Comparison of ENCODE assay signal across 16 cellular contexts in genomic region chr19:42172261-42172660, GRCh38. TPM values are rescaled to one million over a fixed set of nuclear protein-coding genes. Genes with fewer than 3 reads are reported as not detected.
DNase-seq lines count a peak whose midpoint lies in the region; ATAC-seq and TF ChIP-seq lines count a peak whose summit lies in the region.
"Had no signal": no experiment of that assay in that cellular context is flagged by ENCODE, and none has a peak within 500 bp of the region (broad histone marks: within the 10 kb centered on the region; RNA-seq: fewer than 3 reads in every experiment).

No MANE protein-coding gene starts in this region.

- H3K9me3 ChIP-seq in Panc1 (ENCODE audit: control insufficient read depth, insufficient read depth, low read depth, low read length) (no peaks in the 10 kb centered on the region), OCI-LY7 (ENCODE audit: low read length) (no peaks in the 10 kb centered on the region)
- H3K9me3 ChIP-seq: BLaER1, Peyer's patch, SJCRH30 had no signal

- H3K4me1 ChIP-seq in Panc1 (ENCODE audit: control insufficient read depth, insufficient read depth, low read length) (no peaks in the 10 kb centered on the region), OCI-LY7 (ENCODE audit: insufficient read depth, low read length, poor library complexity, severe bottlenecking) (peaks cover 10% of the 10 kb centered on the region)
- H3K4me1 ChIP-seq: SJCRH30 had no signal

- no peak overlapping the region for H3K4me3 ChIP-seq in Panc1 (ENCODE audit: low read depth in 2 of 2, low read length in 2 of 2)
- H3K4me3 ChIP-seq in OCI-LY7 (ENCODE audit: low read depth, low read length, poor library complexity, severe bottlenecking), result no peak overlapping the region
- H3K4me3 ChIP-seq: BLaER1, Peyer's patch, SJCRH30 had no signal

- H3K4me2 ChIP-seq in OCI-LY7 (ENCODE audit: low read length), result no peak overlapping the region
- H3K4me2 ChIP-seq: BLaER1 had no signal

- BruUV-seq in Panc1 (replicated peaks; lab: Mats Ljungman, UMichigan) (no TSS peak), OCI-LY7 (replicated peaks; lab: Mats Ljungman, UMichigan) (no TSS peak)

- H3K79me2 ChIP-seq in OCI-LY7 (ENCODE audit: insufficient read depth, low read depth, low read length), result no peaks in the 10 kb centered on the region

- H3K27ac ChIP-seq in Panc1 (ENCODE audit: low read length), result no peak overlapping the region
- no peak overlapping the region for H3K27ac ChIP-seq in OCI-LY7 (ENCODE audit: low read depth, low read length, poor library complexity, severe bottlenecking)
- H3K27ac ChIP-seq: BLaER1, Peyer's patch, SJCRH30 had no signal

- H3K27me3 ChIP-seq in Panc1 (ENCODE audit: control insufficient read depth, insufficient read depth, low read length), result peaks cover 3% of the 10 kb centered on the region; the same call in 1 of the 2 replicates

- ATAC-seq in Panc1 (peak; percentile 50), GM21360 (IDR thresholded peaks at IDR 0.05; ENCODE audit: unreplicated experiment) (no peak)
- ATAC-seq: T-cell had no signal

- POLR2A ChIA-PET in Panc1 (lab: Charles Lee), result no interaction called here
- POLR2A ChIA-PET in OCI-LY7 (lab: Charles Lee), result no interaction called here

- H3K36me3 ChIP-seq in Panc1 (ENCODE audit: control insufficient read depth, insufficient read depth, low read length) (no peaks in the 10 kb centered on the region), OCI-LY7 (ENCODE audit: insufficient read depth, low read length) (no peaks in the 10 kb centered on the region)
- H3K36me3 ChIP-seq: BLaER1, Peyer's patch, SJCRH30 had no signal

- H3K9me2 ChIP-seq in OCI-LY7 (ENCODE audit: insufficient read depth, low read length), result no peaks in the 10 kb centered on the region

- TF ChIP-seq CTCF in Panc1 (IDR thresholded peaks at IDR 0.05) (no peak), OCI-LY7 (conservative IDR thresholded peaks at IDR 0.05; ENCODE audit: low read length) (no peak)

- peak; percentile 51 for DNase-seq in COLO668 (lab: John Stamatoyannopoulos, UW; ENCODE audit: unreplicated experiment)
- DNase-seq in DMS53 treated with DMSO at 0.1 percent for 48 hours (lab: John Stamatoyannopoulos, UW; ENCODE audit: unreplicated experiment), result peak; percentile 89
- no peak for DNase-seq in Panc1 (ENCODE audit: low read depth, low spot score)
- peak; percentile 5 for DNase-seq in kidney tubule cell (ENCODE audit: low spot score)
- no peak for DNase-seq in NCI-H510A (lab: John Stamatoyannopoulos, UW)
- DNase-seq in OCI-LY7 (ENCODE audit: low spot score), result no peak
- DNase-seq: CD4-positive, alpha-beta memory T cell; DMS79; H7; MV-4-11; NCI-H187; Peyer's patch; SJCRH30; T-cell had no signal

- no peak overlapping the region for H2AFZ ChIP-seq in OCI-LY7 (ENCODE audit: low read length)

- in situ Hi-C loops in Panc1 (cut with HindIII; ENCODE audit: low pct_unique_long_range_greater_than_20kb, low sequenced_read_pairs), result no loop called here

- intact Hi-C loops in Panc1 (cut with micrococcal nuclease; ENCODE audit: unreplicated experiment) (no loop called here), OCI-LY7 (cut with micrococcal nuclease; ENCODE audit: unreplicated experiment) (no loop called here)

- CTCF ChIA-PET in Panc1 (lab: Charles Lee) (no interaction called here), OCI-LY7 (lab: Charles Lee; ENCODE audit: unreplicated experiment) (no interaction called here)

- H4K20me1 ChIP-seq in OCI-LY7 (ENCODE audit: insufficient read depth, low read length), result no peaks in the 10 kb centered on the region

RNA-seq across cellular contexts. Expression of gene POU2F2, which starts 40.0 kb away (rescaled TPM):
- total RNA-seq in Panc1 (2021; ENCODE audit: unreplicated experiment), result 0.10 TPM
- 0.22 TPM for polyA plus RNA-seq in Panc1 (2012; ENCODE audit: insufficient read length)
- total RNA-seq in OCI-LY7 (2014; rRNA removed; shearing (Covaris generic)), result 28.6 and 33.5 TPM in 2 replicates
- 59.5 and 66.5 TPM in 2 replicates for total RNA-seq in OCI-LY7 (2022)

RNA-seq across cellular contexts. Expression of gene DEDD2, which starts 45.2 kb away (rescaled TPM):
- total RNA-seq in Panc1 (2021; ENCODE audit: unreplicated experiment), result 13.2 TPM
- 18.1 TPM for polyA plus RNA-seq in Panc1 (2012; ENCODE audit: insufficient read length)
- 29.6 and 41.9 TPM in 2 replicates for total RNA-seq in OCI-LY7 (2014; rRNA removed; shearing (Covaris generic))
- total RNA-seq in OCI-LY7 (2022), result 15.5 and 18.6 TPM in 2 replicates

RNA-seq across cellular contexts. Expression of gene ZNF526, which starts 47.9 kb away (rescaled TPM):
- total RNA-seq in Panc1 (2021; ENCODE audit: unreplicated experiment) (10.5 TPM), OCI-LY7 (2022) (12.7 and 14.8 TPM in 2 replicates)
- 8.4 TPM for polyA plus RNA-seq in Panc1 (2012; ENCODE audit: insufficient read length)
- 8.4 and 9.0 TPM in 2 replicates for total RNA-seq in OCI-LY7 (2014; rRNA removed; shearing (Covaris generic))

Comparison
In these comparisons a context has a peak if more than half of its experiments do, and no peak if none do; other contexts are left out.
1. DNase-seq: peak in COLO668 (single experiment), DMS53 treated with DMSO at 0.1 percent for 48 hours (single experiment) and kidney tubule cell (single experiment); none in Panc1 (single experiment), NCI-H510A (single experiment) and OCI-LY7 (single experiment).
2. RNA of gene POU2F2, which starts 40.0 kb away (total RNA-seq): 28.6 to 66.5 TPM in OCI-LY7; 0.10 TPM in Panc1 (single experiment); every median in the first group is over 10 times any median in the second.